ENCODE assay signal across 1 cellular context in the genomic region with DNA sequence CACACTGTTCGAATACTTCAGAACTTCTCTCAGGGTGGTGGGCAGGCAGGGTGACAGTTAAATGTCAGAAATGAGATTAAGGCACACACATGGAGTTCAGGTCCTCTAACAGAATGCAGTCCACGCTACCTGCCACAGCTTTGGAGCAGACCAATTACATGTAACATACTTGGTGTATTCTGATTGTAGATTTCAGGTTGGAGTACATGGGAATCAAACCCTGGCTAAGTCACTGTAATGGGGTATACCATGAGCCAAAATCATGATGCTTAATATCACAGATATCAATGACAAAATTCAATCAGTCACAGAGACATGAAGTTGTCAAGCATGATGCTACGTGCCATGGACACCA.
TF ChIP-seq lines count a peak whose summit lies in the region.

No MANE protein-coding gene starts in this region.

TF ChIP-seq in HepG2, 621 proteins besides CTCF, POLR2A, EP300 and RAD21:
- no peak for TF ChIP-seq ZNF253 (CRISPR knock-in tag; IDR thresholded peaks at IDR 0.05; ENCODE audit: borderline replicate concordance)
- TF ChIP-seq, protein P1, sequence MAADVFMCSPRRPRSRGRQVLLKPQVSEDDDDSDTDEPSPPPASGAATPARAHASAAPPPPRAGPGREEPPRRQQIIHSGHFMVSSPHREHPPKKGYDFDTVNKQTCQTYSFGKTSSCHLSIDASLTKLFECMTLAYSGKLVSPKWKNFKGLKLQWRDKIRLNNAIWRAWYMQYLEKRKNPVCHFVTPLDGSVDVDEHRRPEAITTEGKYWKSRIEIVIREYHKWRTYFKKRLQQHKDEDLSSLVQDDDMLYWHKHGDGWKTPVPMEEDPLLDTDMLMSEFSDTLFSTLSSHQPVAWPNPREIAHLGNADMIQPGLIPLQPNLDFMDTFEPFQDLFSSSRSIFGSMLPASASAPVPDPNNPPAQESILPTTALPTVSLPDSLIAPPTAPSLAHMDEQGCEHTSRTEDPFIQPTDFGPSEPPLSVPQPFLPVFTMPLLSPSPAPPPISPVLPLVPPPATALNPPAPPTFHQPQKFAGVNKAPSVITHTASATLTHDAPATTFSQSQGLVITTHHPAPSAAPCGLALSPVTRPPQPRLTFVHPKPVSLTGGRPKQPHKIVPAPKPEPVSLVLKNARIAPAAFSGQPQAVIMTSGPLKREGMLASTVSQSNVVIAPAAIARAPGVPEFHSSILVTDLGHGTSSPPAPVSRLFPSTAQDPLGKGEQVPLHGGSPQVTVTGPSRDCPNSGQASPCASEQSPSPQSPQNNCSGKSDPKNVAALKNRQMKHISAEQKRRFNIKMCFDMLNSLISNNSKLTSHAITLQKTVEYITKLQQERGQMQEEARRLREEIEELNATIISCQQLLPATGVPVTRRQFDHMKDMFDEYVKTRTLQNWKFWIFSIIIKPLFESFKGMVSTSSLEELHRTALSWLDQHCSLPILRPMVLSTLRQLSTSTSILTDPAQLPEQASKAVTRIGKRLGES (CRISPR knock-in tag; IDR thresholded peaks at IDR 0.05; ENCODE audit: borderline replicate concordance), result no peak
- TF ChIP-seq KMT2B (CRISPR knock-in tag; IDR thresholded peaks at IDR 0.05), result no peak
- TF ChIP-seq KLF13 (CRISPR knock-in tag; IDR thresholded peaks at IDR 0.05), result no peak
- no peak for TF ChIP-seq SMARCE1 (IDR thresholded peaks at IDR 0.05; ENCODE audit: borderline replicate concordance)
- TF ChIP-seq, protein P2, sequence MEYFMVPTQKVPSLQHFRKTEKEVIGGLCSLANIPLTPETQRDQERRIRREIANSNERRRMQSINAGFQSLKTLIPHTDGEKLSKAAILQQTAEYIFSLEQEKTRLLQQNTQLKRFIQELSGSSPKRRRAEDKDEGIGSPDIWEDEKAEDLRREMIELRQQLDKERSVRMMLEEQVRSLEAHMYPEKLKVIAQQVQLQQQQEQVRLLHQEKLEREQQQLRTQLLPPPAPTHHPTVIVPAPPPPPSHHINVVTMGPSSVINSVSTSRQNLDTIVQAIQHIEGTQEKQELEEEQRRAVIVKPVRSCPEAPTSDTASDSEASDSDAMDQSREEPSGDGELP (IDR thresholded peaks at IDR 0.05; ENCODE audit: borderline replicate concordance, low read depth), result no peak
- TF ChIP-seq MIXL1 (CRISPR knock-in tag; IDR thresholded peaks at IDR 0.05), result no peak
- TF ChIP-seq ZNF225 (CRISPR knock-in tag; IDR thresholded peaks at IDR 0.05), result no peak
- TF ChIP-seq, protein P3, sequence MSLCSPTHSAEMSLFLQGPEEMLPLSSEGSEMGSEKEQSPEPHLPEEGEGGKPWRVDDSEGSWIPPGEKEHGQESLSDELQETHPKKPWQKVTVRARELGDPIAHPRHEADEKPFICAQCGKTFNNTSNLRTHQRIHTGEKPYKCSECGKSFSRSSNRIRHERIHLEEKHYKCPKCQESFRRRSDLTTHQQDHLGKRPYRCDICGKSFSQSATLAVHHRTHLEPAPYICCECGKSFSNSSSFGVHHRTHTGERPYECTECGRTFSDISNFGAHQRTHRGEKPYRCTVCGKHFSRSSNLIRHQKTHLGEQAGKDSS (CRISPR knock-in tag; IDR thresholded peaks at IDR 0.05; ENCODE audit: borderline replicate concordance, low read depth), result no peak
- TF ChIP-seq NFRKB (IDR thresholded peaks at IDR 0.05), result no peak
